In the genomic region with DNA sequence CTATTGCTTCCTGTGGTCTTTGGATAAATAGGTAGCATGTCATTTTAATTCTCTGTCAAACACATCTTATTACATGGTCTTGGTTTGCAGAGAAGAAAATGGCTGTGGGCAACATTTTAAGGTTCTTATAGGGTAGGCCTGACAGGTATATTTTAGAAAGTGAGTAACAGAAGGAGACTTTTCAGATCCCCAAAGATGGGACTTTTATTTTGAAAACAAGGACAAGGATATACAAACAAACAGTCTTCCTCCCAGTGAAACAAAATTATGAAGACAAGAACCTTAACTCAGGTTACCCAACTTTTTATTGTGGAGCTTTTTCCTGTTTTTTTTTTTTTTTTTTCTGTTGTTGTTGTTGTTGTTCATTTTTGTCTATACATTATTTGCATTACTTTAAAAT, we compare ENCODE assay signal across 7 cellular contexts.
"Had no signal": no experiment of that assay in that cellular context is flagged by ENCODE, and none has a peak within 500 bp of the region (broad histone marks: within the 10 kb centered on the region; RNA-seq: fewer than 3 reads in every experiment).

No MANE protein-coding gene starts in this region.

- H3K9ac ChIP-seq: KMS-11 had no signal

- ATAC-seq: HepG2 had no signal

- H3K27ac ChIP-seq: HL-60, KMS-11 had no signal

- H3K4me2 ChIP-seq: KMS-11 had no signal

- FAIRE-seq: HepG2, HTR-8/SVneo had no signal

- DNase-seq: IMR-90, KBM-7, KG1 had no signal
